ENCODE assay signal across 33 cellular contexts in the genomic region with DNA sequence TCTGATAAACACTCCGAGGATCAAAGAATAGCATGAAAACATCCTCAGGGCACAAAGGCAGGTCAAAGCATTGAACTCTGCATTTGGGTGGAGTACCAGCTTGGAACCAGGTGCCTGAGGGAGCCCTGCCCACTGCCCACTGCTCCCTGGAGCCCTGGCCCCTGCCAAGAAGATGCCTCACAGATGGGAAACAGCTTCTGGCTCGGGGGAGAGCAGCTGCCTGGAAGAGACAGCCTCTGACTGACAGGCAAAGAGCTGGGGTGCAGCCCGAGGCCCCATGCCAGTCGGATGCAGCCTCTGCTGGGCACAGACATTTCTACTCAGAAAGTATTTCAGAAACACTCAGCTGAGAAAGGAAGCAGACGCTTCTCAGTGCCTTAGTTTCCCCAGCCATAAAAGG. TPM values are rescaled to one million over a fixed set of nuclear protein-coding genes. Genes with fewer than 3 reads are reported as not detected.
DNase-seq lines count a peak whose midpoint lies in the region; ATAC-seq and TF ChIP-seq lines count a peak whose summit lies in the region.
"Had no signal": no experiment of that assay in that cellular context is flagged by ENCODE, and none has a peak within 500 bp of the region (broad histone marks: within the 10 kb centered on the region; RNA-seq: fewer than 3 reads in every experiment).

No MANE protein-coding gene starts in this region.

- peak overlapping the region; percentile 33 for H4K91ac ChIP-seq in trophoblast cell (ENCODE audit: low read depth, low read length)

- no peak overlapping the region for H3K4me3 ChIP-seq in trophoblast cell (ENCODE audit: low read depth, low read length)
- no peak overlapping the region for H3K4me3 ChIP-seq in upper lobe of right lung
- H3K4me3 ChIP-seq: body of pancreas, gastroesophageal sphincter, GM12878, HAP-1, hepatocyte, SK-N-MC had no signal

- CTCF ChIA-PET in HEK293T (lab: Yijun Ruan, JAX), result interaction anchor here (1.7 kb wide), 1 partner anchor 13 kb away, joined by 3 read pairs; the partner anchor contains the start of gene LMO1

- no peak for TF ChIP-seq CTCF in upper lobe of right lung (IDR thresholded peaks at IDR 0.05)

- H3K4me2 ChIP-seq in trophoblast cell (ENCODE audit: low read length), result no peak overlapping the region
- H3K4me2 ChIP-seq: hepatocyte had no signal

- H2BK120ac ChIP-seq in trophoblast cell (ENCODE audit: insufficient read depth, low read length, poor library complexity), result no peak overlapping the region

- no peak overlapping the region for H3K27ac Mint-ChIP-seq in central memory CD8-positive, alpha-beta T cell (ENCODE audit: low read depth)
- H3K27ac Mint-ChIP-seq: activated naive CD4-positive, alpha-beta T cell treated with anti-CD3 and anti-CD28 coated beads, Interleukin-2, amount 10 ng/mL, durations not matched to agents 7 days and 5 days; nephron; stimulated activated naive CD8-positive, alpha-beta T cell treated with anti-CD3 and anti-CD28 coated beads, Interleukin-15, amount 100 ng/mL, for 72 hours; T-helper 1 cell treated with Interleukin-12 subunit alpha and Interleukin-12 subunit beta and Interleukin-4 antibody, amounts not matched to agents 30 μg/mL and 1 μg/mL, for 36 hours had no signal

- H3K4me3 Mint-ChIP-seq in central memory CD8-positive, alpha-beta T cell, result no peak overlapping the region
- H3K4me3 Mint-ChIP-seq: activated naive CD4-positive, alpha-beta T cell treated with anti-CD3 and anti-CD28 coated beads, Interleukin-2, amount 10 ng/mL, durations not matched to agents 7 days and 5 days; nephron; stimulated activated naive CD8-positive, alpha-beta T cell treated with anti-CD3 and anti-CD28 coated beads, Interleukin-15, amount 100 ng/mL, for 72 hours; T-helper 1 cell treated with Interleukin-12 subunit alpha and Interleukin-12 subunit beta and Interleukin-4 antibody, amounts not matched to agents 30 μg/mL and 1 μg/mL, for 36 hours had no signal

- H4K12ac ChIP-seq in trophoblast cell (ENCODE audit: low read depth, low read length), result no peak overlapping the region

- no peak overlapping the region for H2AK5ac ChIP-seq in trophoblast cell (ENCODE audit: low read length)

- H2BK5ac ChIP-seq in trophoblast cell (ENCODE audit: low read depth, low read length, poor library complexity), result no peak overlapping the region

- peaks cover 9% of the 10 kb centered on the region for H3K27me3 Mint-ChIP-seq in central memory CD8-positive, alpha-beta T cell

- no peak overlapping the region for H3K9ac ChIP-seq in trophoblast cell (ENCODE audit: low read length)

- H3K9me3 ChIP-seq in trophoblast cell (ENCODE audit: insufficient read depth, low read depth, low read length) (peaks cover 5% of the 10 kb centered on the region), upper lobe of right lung (no peaks in the 10 kb centered on the region)
- H3K9me3 ChIP-seq: BE2C, body of pancreas, gastroesophageal sphincter, HAP-1 had no signal

- POLR2A ChIA-PET in HEK293T (lab: Yijun Ruan, JAX), result no interaction called here

- H3K79me1 ChIP-seq in trophoblast cell (ENCODE audit: low read length), result no peaks in the 10 kb centered on the region

- no peak overlapping the region for H3K18ac ChIP-seq in trophoblast cell (ENCODE audit: low read length)

- no peak overlapping the region for H3K23ac ChIP-seq in trophoblast cell (ENCODE audit: low read length)

- H3K4me1 ChIP-seq in trophoblast cell (ENCODE audit: control insufficient read depth in 1 of 2, insufficient read depth in 2 of 2, low read length in 2 of 2) (peaks cover 5 to 10% of the 10 kb centered on the region in 2 experiments), upper lobe of right lung (no peaks in the 10 kb centered on the region)
- H3K4me1 ChIP-seq: BE2C, body of pancreas, gastroesophageal sphincter, HAP-1 had no signal

- H3K79me2 ChIP-seq in trophoblast cell (ENCODE audit: control insufficient read depth, insufficient read depth, low read length, poor library complexity), result no peaks in the 10 kb centered on the region
- H3K79me2 ChIP-seq: hepatocyte had no signal

- no peak overlapping the region for H4K8ac ChIP-seq in trophoblast cell (ENCODE audit: low read depth, low read length)

- no peaks in the 10 kb centered on the region for H3K36me3 Mint-ChIP-seq in central memory CD8-positive, alpha-beta T cell (ENCODE audit: insufficient read depth)
- H3K36me3 Mint-ChIP-seq: activated naive CD4-positive, alpha-beta T cell treated with anti-CD3 and anti-CD28 coated beads, Interleukin-2, amount 10 ng/mL, durations not matched to agents 7 days and 5 days had no signal

- no peak overlapping the region for H2AFZ ChIP-seq in trophoblast cell (ENCODE audit: insufficient read depth, low read length, poor library complexity)
- H2AFZ ChIP-seq: hepatocyte had no signal

- no peak overlapping the region for H3K4ac ChIP-seq in trophoblast cell (ENCODE audit: low read depth, low read length)

- no peak for ATAC-seq in left ventricle myocardium superior
- peak; percentile 14 for ATAC-seq in central memory CD8-positive, alpha-beta T cell (replicated peaks; ENCODE audit: extremely low read depth, poor library complexity, severe bottlenecking)
- no peak for ATAC-seq in upper lobe of right lung
- no peak for ATAC-seq in GM19035 (IDR thresholded peaks at IDR 0.05; ENCODE audit: unreplicated experiment)
- no peak for ATAC-seq in GM19395 (IDR thresholded peaks at IDR 0.05; ENCODE audit: unreplicated experiment)
- ATAC-seq: body of pancreas; gastroesophageal sphincter; GM12878; stimulated activated naive CD8-positive, alpha-beta T cell treated with anti-CD3 and anti-CD28 coated beads, Interleukin-15, amount 100 ng/mL, for 72 hours had no signal

- DNase-seq in cardiac septum (ENCODE audit: low spot score), result peak; percentile 49
- DNase-seq in left ventricle myocardium superior, result no peak
- no peak for DNase-seq in central memory CD8-positive, alpha-beta T cell (ENCODE audit: low spot score in 2 of 2)
- DNase-seq in trophoblast cell, result no peak
- peak; percentile 22 for DNase-seq in upper lobe of right lung
- no peak for DNase-seq in HEK293T (ENCODE audit: extremely low spot score)
- DNase-seq: ACHN; activated CD4-positive, alpha-beta T cell treated with anti-CD3 and anti-CD28 coated beads, Interleukin-2, amount 50 U/mL, for 48 hours; BE2C; DMS153; KG1; left cardiac atrium; mammary epithelial cell; NCI-H1105; NCI-H2029; NCI-H345; NCI-H774; stimulated activated CD4-positive, alpha-beta T cell treated with anti-CD3 and anti-CD28 coated beads, Interleukin-2, amount 100 ng/mL, for 24 hours; stimulated activated CD8-positive, alpha-beta memory T cell treated with anti-CD3 and anti-CD28 coated beads, Interleukin-4, amount 100 ng/mL, for 48 hours; stimulated activated naive CD8-positive, alpha-beta T cell treated with anti-CD3 and anti-CD28 coated beads, Interleukin-15, amount 100 ng/mL, for 72 hours had no signal

- H3K9me3 Mint-ChIP-seq in central memory CD8-positive, alpha-beta T cell, result no peaks in the 10 kb centered on the region
- H3K9me3 Mint-ChIP-seq: activated naive CD4-positive, alpha-beta T cell treated with anti-CD3 and anti-CD28 coated beads, Interleukin-2, amount 10 ng/mL, durations not matched to agents 7 days and 5 days; nephron; stimulated activated naive CD8-positive, alpha-beta T cell treated with anti-CD3 and anti-CD28 coated beads, Interleukin-15, amount 100 ng/mL, for 72 hours; T-helper 1 cell treated with Interleukin-12 subunit alpha and Interleukin-12 subunit beta and Interleukin-4 antibody, amounts not matched to agents 30 μg/mL and 1 μg/mL, for 36 hours had no signal

- intact Hi-C loops in cardiac septum (cut with DNase I), result no loop called here
- intact Hi-C loops in left ventricle myocardium superior (cut with micrococcal nuclease), result no loop called here
- intact Hi-C loops in upper lobe of right lung (cut with DNase I), result no loop called here

- H3K36me3 ChIP-seq in trophoblast cell (ENCODE audit: control insufficient read depth in 1 of 2, insufficient read depth in 2 of 2, low read length in 2 of 2) (peaks cover 0 to 4% of the 10 kb centered on the region in 2 experiments), upper lobe of right lung (no peaks in the 10 kb centered on the region)
- H3K36me3 ChIP-seq: BE2C, gastroesophageal sphincter, HAP-1 had no signal

- H3K27ac ChIP-seq in trophoblast cell (ENCODE audit: low read depth, low read length) (no peak overlapping the region), upper lobe of right lung (no peak overlapping the region)
- H3K27ac ChIP-seq: body of pancreas, gastroesophageal sphincter, hepatocyte, SK-N-MC had no signal

- no peak overlapping the region for H2BK12ac ChIP-seq in trophoblast cell (ENCODE audit: low read length)

- H3K4me1 Mint-ChIP-seq in central memory CD8-positive, alpha-beta T cell, result no peaks in the 10 kb centered on the region
- H3K4me1 Mint-ChIP-seq: activated naive CD4-positive, alpha-beta T cell treated with anti-CD3 and anti-CD28 coated beads, Interleukin-2, amount 10 ng/mL, durations not matched to agents 7 days and 5 days; nephron; stimulated activated naive CD8-positive, alpha-beta T cell treated with anti-CD3 and anti-CD28 coated beads, Interleukin-15, amount 100 ng/mL, for 72 hours had no signal

- WGBS in trophoblast cell (ENCODE audit: extremely low coverage, insufficient coverage, insufficient read length), result no CpG with 5 or more reads among the region's 5 CpGs

- no peak overlapping the region for H3K14ac ChIP-seq in trophoblast cell (ENCODE audit: low read length)

- H3K27me3 ChIP-seq in trophoblast cell (ENCODE audit: insufficient read depth, low read length) (no peaks in the 10 kb centered on the region), upper lobe of right lung (no peaks in the 10 kb centered on the region)
- H3K27me3 ChIP-seq: BE2C, body of pancreas, gastroesophageal sphincter, hepatocyte had no signal

TF ChIP-seq in HEK293T, 16 proteins besides CTCF, POLR2A, EP300 and RAD21:
- TF ChIP-seq FOXM1 (IDR thresholded peaks at IDR 0.05; ENCODE audit: borderline replicate concordance), result no peak
- no peak for TF ChIP-seq CTBP1 (IDR thresholded peaks at IDR 0.05; ENCODE audit: borderline replicate concordance)
- TF ChIP-seq SUZ12 (IDR thresholded peaks at IDR 0.05), result no peak
- no peak for TF ChIP-seq BHLHE40 (IDR thresholded peaks at IDR 0.05; ENCODE audit: borderline replicate concordance)
- TF ChIP-seq FOXA1 (IDR thresholded peaks at IDR 0.05), result no peak
- TF ChIP-seq ELF4 (IDR thresholded peaks at IDR 0.05), result no peak

RNA-seq across cellular contexts. Expression of gene LMO1, which starts 13.2 kb away (rescaled TPM):
- total RNA-seq in cardiac septum (0.46 TPM), left ventricle myocardium superior (2.6 TPM), upper lobe of right lung (not detected)
- polyA plus RNA-seq in trophoblast cell (2013), result 9.5 and 10.1 TPM in 2 replicates
- total RNA-seq: gastroesophageal sphincter, GM12878, hepatocyte, MCF 10A, osteocyte had no signal
- polyA plus RNA-seq: GM12878, mammary epithelial cell had no signal

Comparison
In these comparisons a context has a peak if more than half of its experiments do, and no peak if none do; other contexts are left out.
1. DNase-seq: peak in cardiac septum (single experiment) and upper lobe of right lung (single experiment); none in left ventricle myocardium superior (single experiment), central memory CD8-positive, alpha-beta T cell (0 of 2), trophoblast cell (0 of 2) and HEK293T (single experiment).